ENCODE assay signal across 16 cellular contexts in genomic region chr20:39825524-39825923, GRCh38.
DNase-seq lines count a peak whose midpoint lies in the region; ATAC-seq, FAIRE-seq and TF ChIP-seq lines count a peak whose summit lies in the region.
"Had no signal": no experiment of that assay in that cellular context is flagged by ENCODE, and none has a peak within 500 bp of the region (broad histone marks: within the 10 kb centered on the region; RNA-seq: fewer than 3 reads in every experiment).

No MANE protein-coding gene starts in this region.

- H2AFZ ChIP-seq in Karpas-422 (ENCODE audit: low read length), result no peak overlapping the region
- no peak overlapping the region for H2AFZ ChIP-seq in astrocyte (ENCODE audit: low read depth, low read length)

- H3K27me3 ChIP-seq in Karpas-422 (ENCODE audit: low read length) (no peaks in the 10 kb centered on the region), astrocyte (ENCODE audit: insufficient read depth, low read length) (peaks cover 4% of the 10 kb centered on the region), foreskin keratinocyte (no peaks in the 10 kb centered on the region)

- no peak overlapping the region for H3K4me3 Mint-ChIP-seq in astrocyte (ENCODE audit: unreplicated experiment)
- H3K4me3 Mint-ChIP-seq: CD14-positive monocyte had no signal

- intact Hi-C loops in left colon (cut with DNase I, micrococcal nuclease), result no loop called here

- H3K9me3 ChIP-seq in Karpas-422 (ENCODE audit: low read length) (no peaks in the 10 kb centered on the region), astrocyte (ENCODE audit: insufficient read depth, low read depth, low read length) (no peaks in the 10 kb centered on the region)

- no peaks in the 10 kb centered on the region for H3K79me2 ChIP-seq in Karpas-422 (ENCODE audit: low read length)
- no peaks in the 10 kb centered on the region for H3K79me2 ChIP-seq in astrocyte (ENCODE audit: insufficient read depth, low read length)

- no peak for FAIRE-seq in astrocyte (lab: Jason Lieb, UNC)
- FAIRE-seq: K562 had no signal

- H3K36me3 Mint-ChIP-seq in astrocyte (ENCODE audit: low read depth, unreplicated experiment), result no peaks in the 10 kb centered on the region
- H3K36me3 Mint-ChIP-seq: CD14-positive monocyte had no signal

- H3K27me3 Mint-ChIP-seq in astrocyte (ENCODE audit: low read depth, unreplicated experiment), result no peaks in the 10 kb centered on the region

- H3K9me2 ChIP-seq in Karpas-422 (replicated peaks; ENCODE audit: insufficient read depth, low read length), result no peaks in the 10 kb centered on the region

- TF ChIP-seq CTCF in astrocyte (IDR thresholded peaks at IDR 0.05; ENCODE audit: insufficient read depth, low read depth, low read length) (no peak), foreskin keratinocyte (conservative IDR thresholded peaks at IDR 0.05) (no peak)

- H3K9ac ChIP-seq in Karpas-422 (ENCODE audit: low read length) (no peak overlapping the region), astrocyte (ENCODE audit: low read length) (no peak overlapping the region)

- no peak overlapping the region for H3K27ac ChIP-seq in Karpas-422 (ENCODE audit: low read length)
- H3K27ac ChIP-seq in astrocyte (ENCODE audit: low read depth, low read length), result no peak overlapping the region
- H3K27ac ChIP-seq in foreskin keratinocyte, result no peak overlapping the region

- ATAC-seq in foreskin keratinocyte (peak; percentile 89), GM19463 (IDR thresholded peaks at IDR 0.05; ENCODE audit: unreplicated experiment) (no peak), left colon (no peak)
- ATAC-seq: HCT116, K562 had no signal

- H3K9me3 Mint-ChIP-seq in astrocyte (ENCODE audit: unreplicated experiment), result no peaks in the 10 kb centered on the region

- H3K27ac Mint-ChIP-seq in astrocyte (ENCODE audit: unreplicated experiment), result no peak overlapping the region
- H3K27ac Mint-ChIP-seq: CD14-positive monocyte had no signal

- no peaks in the 10 kb centered on the region for H4K20me1 ChIP-seq in Karpas-422 (ENCODE audit: insufficient read depth, low read depth, low read length)
- no peaks in the 10 kb centered on the region for H4K20me1 ChIP-seq in astrocyte (ENCODE audit: insufficient read depth, low read length)

- peak; percentile 50 for DNase-seq in DMS79 (lab: John Stamatoyannopoulos, UW)
- DNase-seq in Karpas-422, result peak; percentile 33
- no peak for DNase-seq in astrocyte (ENCODE audit: low read depth)
- DNase-seq in foreskin keratinocyte, result peak; percentile 80 to 93
- DNase-seq in DMS53 treated with DMSO at 0.1 percent for 48 hours (lab: John Stamatoyannopoulos, UW; ENCODE audit: unreplicated experiment), result no peak
- DNase-seq in mesenteric fat pad (ENCODE audit: low spot score), result no peak
- no peak for DNase-seq in left colon
- DNase-seq: COR-L47, NCI-H1048, NCI-H1436 treated with DMSO at 0.1 percent for 48 hours, NCI-H2081 treated with DMSO at 0.1 percent for 48 hours, SIG-M5 had no signal

- H3K4me2 ChIP-seq in Karpas-422 (ENCODE audit: low read depth, low read length, poor library complexity, severe bottlenecking) (no peak overlapping the region), astrocyte (ENCODE audit: low read length) (peak overlapping the region; percentile 17)

- no peak overlapping the region for H3K4me3 ChIP-seq in Karpas-422 (ENCODE audit: low read length)
- no peak overlapping the region for H3K4me3 ChIP-seq in astrocyte (ENCODE audit: insufficient read depth, low read depth, low read length)
- H3K4me3 ChIP-seq: K562 had no signal

- H3K4me1 Mint-ChIP-seq in astrocyte (ENCODE audit: low read depth, unreplicated experiment), result peaks cover 50% of the 10 kb centered on the region
- H3K4me1 Mint-ChIP-seq: CD14-positive monocyte had no signal

- H3K36me3 ChIP-seq in Karpas-422 (ENCODE audit: insufficient read depth, low read length) (no peaks in the 10 kb centered on the region), astrocyte (ENCODE audit: insufficient read depth, low read length) (no peaks in the 10 kb centered on the region)

- H3K4me1 ChIP-seq in Karpas-422 (ENCODE audit: low read length), result peaks cover 29% of the 10 kb centered on the region
- H3K4me1 ChIP-seq in astrocyte (ENCODE audit: insufficient read depth, low read length), result peaks cover 35% of the 10 kb centered on the region
- peaks cover 25% of the 10 kb centered on the region for H3K4me1 ChIP-seq in foreskin keratinocyte

Comparison
In these comparisons a context has a peak if more than half of its experiments do, and no peak if none do; other contexts are left out.
1. DNase-seq: peak in DMS79 (single experiment), Karpas-422 (single experiment) and foreskin keratinocyte (2 of 2); none in astrocyte (single experiment), DMS53 treated with DMSO at 0.1 percent for 48 hours (single experiment), mesenteric fat pad (single experiment) and left colon (0 of 2).